ENCODE assay signal across 1 cellular context in the genomic region with DNA sequence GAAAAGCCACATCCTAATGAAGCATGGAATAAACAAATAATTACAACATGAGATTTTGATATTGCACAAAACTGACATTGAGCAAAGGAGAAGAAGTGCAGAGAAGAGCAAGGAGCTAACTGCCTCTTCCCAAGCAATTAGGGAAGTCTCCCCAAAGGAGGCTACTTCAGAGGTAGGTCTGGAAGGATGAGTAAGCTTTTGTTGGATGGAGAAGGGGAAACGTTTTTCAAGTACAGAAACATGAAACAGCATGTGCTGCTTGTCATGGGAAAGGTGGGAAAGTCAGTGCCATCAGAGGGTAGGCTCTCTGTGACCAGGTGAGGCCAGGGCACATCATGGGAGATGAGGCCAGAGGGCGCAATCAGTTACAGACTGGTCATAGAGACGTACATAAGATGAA.
TF ChIP-seq lines count a peak whose summit lies in the region.

No MANE protein-coding gene starts in this region.

TF ChIP-seq in H1, 55 proteins besides CTCF, POLR2A, EP300 and RAD21 (continued from another document):
- TF ChIP-seq CHD2 (IDR thresholded peaks at IDR 0.05; ENCODE audit: low read length) (no peak), GABPA (IDR thresholded peaks at IDR 0.05; ENCODE audit: borderline replicate concordance, insufficient read depth, low read length) (no peak), SAP30 (IDR thresholded peaks at IDR 0.05; ENCODE audit: insufficient read depth, insufficient replicate concordance, low read length) (no peak), JUND (IDR thresholded peaks at IDR 0.05; ENCODE audit: low read length) (no peak), CHD1 (IDR thresholded peaks at IDR 0.05; ENCODE audit: low read depth, low read length) (no peak), MAFK (IDR thresholded peaks at IDR 0.05; ENCODE audit: low read depth, low read length) (no peak), SRF (IDR thresholded peaks at IDR 0.05; ENCODE audit: low read depth, low read length) (no peak), KDM1A (IDR thresholded peaks at IDR 0.05; ENCODE audit: borderline replicate concordance, low read length) (no peak), RFX5 (IDR thresholded peaks at IDR 0.05; ENCODE audit: borderline replicate concordance, low read depth, low read length) (no peak)
- TF ChIP-seq, protein P1, sequence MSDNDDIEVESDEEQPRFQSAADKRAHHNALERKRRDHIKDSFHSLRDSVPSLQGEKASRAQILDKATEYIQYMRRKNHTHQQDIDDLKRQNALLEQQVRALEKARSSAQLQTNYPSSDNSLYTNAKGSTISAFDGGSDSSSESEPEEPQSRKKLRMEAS (IDR thresholded peaks at IDR 0.05) = peak; percentile 58
- TF ChIP-seq, protein P2, sequence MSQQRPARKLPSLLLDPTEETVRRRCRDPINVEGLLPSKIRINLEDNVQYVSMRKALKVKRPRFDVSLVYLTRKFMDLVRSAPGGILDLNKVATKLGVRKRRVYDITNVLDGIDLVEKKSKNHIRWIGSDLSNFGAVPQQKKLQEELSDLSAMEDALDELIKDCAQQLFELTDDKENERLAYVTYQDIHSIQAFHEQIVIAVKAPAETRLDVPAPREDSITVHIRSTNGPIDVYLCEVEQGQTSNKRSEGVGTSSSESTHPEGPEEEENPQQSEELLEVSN (IDR thresholded peaks at IDR 0.05) = peak; percentile 68
- TF ChIP-seq, protein P3, sequence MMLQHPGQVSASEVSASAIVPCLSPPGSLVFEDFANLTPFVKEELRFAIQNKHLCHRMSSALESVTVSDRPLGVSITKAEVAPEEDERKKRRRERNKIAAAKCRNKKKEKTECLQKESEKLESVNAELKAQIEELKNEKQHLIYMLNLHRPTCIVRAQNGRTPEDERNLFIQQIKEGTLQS (IDR thresholded peaks at IDR 0.05; ENCODE audit: insufficient read depth, low read depth, low read length) = no peak
